8 cellular contexts compared by ENCODE assay signal in the genomic region with DNA sequence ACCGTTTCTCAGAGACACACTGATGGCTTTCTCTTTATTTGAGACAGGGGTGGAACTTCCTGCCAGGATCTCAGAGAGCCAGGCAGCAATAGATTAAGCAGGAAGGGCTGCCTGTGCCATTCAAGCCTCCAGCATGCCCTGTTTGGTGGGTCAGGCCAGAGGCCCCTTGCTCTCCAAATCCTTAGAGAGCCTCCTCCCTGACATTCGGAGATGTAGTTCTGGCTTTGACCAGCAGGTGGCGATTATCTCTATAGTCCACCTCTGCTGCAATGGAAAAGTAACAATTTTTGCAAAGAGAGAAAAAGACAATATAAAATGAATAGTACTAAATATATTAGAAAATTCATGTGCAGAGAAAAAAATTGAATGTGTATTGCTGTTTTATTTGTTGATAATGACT.
DNase-seq lines count a peak whose midpoint lies in the region; ATAC-seq and TF ChIP-seq lines count a peak whose summit lies in the region.

No MANE protein-coding gene starts in this region.

- H3K27ac ChIP-seq in esophagus squamous epithelium = no peak overlapping the region
- H3K27ac ChIP-seq in neural progenitor cell = no peak overlapping the region
- no peak overlapping the region for H3K27ac ChIP-seq in tibial nerve

- no peaks in the 10 kb centered on the region for H3F3A ChIP-seq in neural progenitor cell (ENCODE audit: low read depth)

- no peaks in the 10 kb centered on the region for H3K9me3 Mint-ChIP-seq in activated CD8-positive, alpha-beta T cell treated with anti-CD3 and anti-CD28 coated beads, Interleukin-2, amount 10 ng/mL, durations not matched to agents 7 days and 5 days (ENCODE audit: insufficient read depth)
- peaks cover 8% of the 10 kb centered on the region for H3K9me3 Mint-ChIP-seq in neural progenitor cell

- H3K27me3 ChIP-seq in esophagus squamous epithelium (no peaks in the 10 kb centered on the region), neural progenitor cell (no peaks in the 10 kb centered on the region), tibial nerve (peaks cover 0 to 4% of the 10 kb centered on the region in 2 donors)

- CTCF ChIA-PET in activated CD8-positive, alpha-beta T cell treated with anti-CD3 and anti-CD28 coated beads, Interleukin-2, amount 10 ng/mL, durations not matched to agents 7 days and 5 days (lab: Charles Lee) = no interaction called here

- H2AFZ ChIP-seq in neural progenitor cell (replicated peaks) = no peak overlapping the region

- H3K36me3 ChIP-seq in esophagus squamous epithelium (no peaks in the 10 kb centered on the region), neural progenitor cell (no peaks in the 10 kb centered on the region), tibial nerve (no peaks in the 10 kb centered on the region)

- H4K20me1 ChIP-seq in neural progenitor cell (ENCODE audit: low read depth) = no peaks in the 10 kb centered on the region

- H3K4me1 Mint-ChIP-seq in activated CD8-positive, alpha-beta T cell treated with anti-CD3 and anti-CD28 coated beads, Interleukin-2, amount 10 ng/mL, durations not matched to agents 7 days and 5 days (ENCODE audit: low read depth) = no peaks in the 10 kb centered on the region
- no peaks in the 10 kb centered on the region for H3K4me1 Mint-ChIP-seq in neural progenitor cell

- no peak overlapping the region for H3K9ac ChIP-seq in neural progenitor cell

- peak; percentile 43 to 85 (median 54) for TF ChIP-seq CTCF in esophagus squamous epithelium (IDR thresholded peaks at IDR 0.05)
- TF ChIP-seq CTCF in neural progenitor cell (IDR thresholded peaks at IDR 0.05) = peak; percentile 67
- peak; percentile 45 to 90 (median 58) for TF ChIP-seq CTCF in tibial nerve (IDR thresholded peaks at IDR 0.05)

- no peak overlapping the region for H3K4me2 ChIP-seq in neural progenitor cell

- peak; percentile 63 for ATAC-seq in HG03135 (IDR thresholded peaks at IDR 0.05; ENCODE audit: unreplicated experiment)
- ATAC-seq in activated CD8-positive, alpha-beta T cell treated with anti-CD3 and anti-CD28 coated beads, Interleukin-2, amount 10 ng/mL, durations not matched to agents 7 days and 5 days = peak; percentile 27
- no peak for ATAC-seq in GM21737 (IDR thresholded peaks at IDR 0.05; ENCODE audit: unreplicated experiment)
- ATAC-seq in HG02973 (IDR thresholded peaks at IDR 0.05; ENCODE audit: unreplicated experiment) = no peak

- H3K4me1 ChIP-seq in esophagus squamous epithelium = no peaks in the 10 kb centered on the region
- no peaks in the 10 kb centered on the region for H3K4me1 ChIP-seq in neural progenitor cell
- no peaks in the 10 kb centered on the region for H3K4me1 ChIP-seq in tibial nerve

- H3K27ac Mint-ChIP-seq in activated CD8-positive, alpha-beta T cell treated with anti-CD3 and anti-CD28 coated beads, Interleukin-2, amount 10 ng/mL, durations not matched to agents 7 days and 5 days = no peak overlapping the region
- no peak overlapping the region for H3K27ac Mint-ChIP-seq in neural progenitor cell

- no peaks in the 10 kb centered on the region for H3K27me3 Mint-ChIP-seq in activated CD8-positive, alpha-beta T cell treated with anti-CD3 and anti-CD28 coated beads, Interleukin-2, amount 10 ng/mL, durations not matched to agents 7 days and 5 days (ENCODE audit: low read depth)
- H3K27me3 Mint-ChIP-seq in neural progenitor cell (ENCODE audit: insufficient read depth, low read depth) = no peaks in the 10 kb centered on the region

- no peak for TF ChIP-seq POLR2A in esophagus squamous epithelium (IDR thresholded peaks at IDR 0.05)
- no peak for TF ChIP-seq POLR2A in tibial nerve (IDR thresholded peaks at IDR 0.05)

- no peak for TF ChIP-seq EP300 in tibial nerve (IDR thresholded peaks at IDR 0.05)

- DNase-seq in CD1c-positive myeloid dendritic cell (ENCODE audit: extremely low spot score) = peak; percentile 51
- DNase-seq in activated CD8-positive, alpha-beta T cell treated with anti-CD3 and anti-CD28 coated beads, Interleukin-2, amount 10 ng/mL, durations not matched to agents 7 days and 5 days = peak; percentile 62
- DNase-seq in esophagus squamous epithelium (lab: John Stamatoyannopoulos, UW) = no peak
- peak; percentile 63 for DNase-seq in neural progenitor cell (ENCODE audit: low spot score)
- DNase-seq in tibial nerve (ENCODE audit: low spot score in 2 of 2) = peak; percentile 57 to 82

- WGBS in esophagus squamous epithelium, 2 donors = 28 to 42% methylated on average over 2 to 3 of the region's 3 CpGs
- WGBS in tibial nerve, 2 donors = 18 to 29% methylated on average over 3 of the region's 3 CpGs

- H3K9me3 ChIP-seq in esophagus squamous epithelium (no peaks in the 10 kb centered on the region), neural progenitor cell (ENCODE audit: low read depth) (peaks cover 10% of the 10 kb centered on the region), tibial nerve (no peaks in the 10 kb centered on the region)

- no peak overlapping the region for H3K4me3 Mint-ChIP-seq in activated CD8-positive, alpha-beta T cell treated with anti-CD3 and anti-CD28 coated beads, Interleukin-2, amount 10 ng/mL, durations not matched to agents 7 days and 5 days
- no peak overlapping the region for H3K4me3 Mint-ChIP-seq in neural progenitor cell

- H3K4me3 ChIP-seq in esophagus squamous epithelium (no peak overlapping the region), neural progenitor cell (no peak overlapping the region), tibial nerve (no peak overlapping the region)

- H3K79me2 ChIP-seq in neural progenitor cell (ENCODE audit: low read depth) = no peaks in the 10 kb centered on the region

- no peaks in the 10 kb centered on the region for H3K36me3 Mint-ChIP-seq in activated CD8-positive, alpha-beta T cell treated with anti-CD3 and anti-CD28 coated beads, Interleukin-2, amount 10 ng/mL, durations not matched to agents 7 days and 5 days (ENCODE audit: low read depth)
- no peaks in the 10 kb centered on the region for H3K36me3 Mint-ChIP-seq in neural progenitor cell

- POLR2A ChIA-PET in activated CD8-positive, alpha-beta T cell treated with anti-CD3 and anti-CD28 coated beads, Interleukin-2, amount 10 ng/mL, durations not matched to agents 7 days and 5 days (lab: Charles Lee) = no interaction called here

- intact Hi-C loops in esophagus squamous epithelium (cut with DNase I) = no loop called here

Comparison
In these comparisons a context has a peak if more than half of its experiments do, and no peak if none do; other contexts are left out.
1. ATAC-seq: peak in HG03135 (single experiment) and activated CD8-positive, alpha-beta T cell treated with anti-CD3 and anti-CD28 coated beads, Interleukin-2, amount 10 ng/mL, durations not matched to agents 7 days and 5 days (single experiment); none in GM21737 (single experiment) and HG02973 (single experiment).
2. Peak in every context shown above with its lines, with median percentiles within 50 percentile points of each other: CTCF ChIP-seq.